Comparison of ENCODE assay signal across 19 cellular contexts in the genomic region with DNA sequence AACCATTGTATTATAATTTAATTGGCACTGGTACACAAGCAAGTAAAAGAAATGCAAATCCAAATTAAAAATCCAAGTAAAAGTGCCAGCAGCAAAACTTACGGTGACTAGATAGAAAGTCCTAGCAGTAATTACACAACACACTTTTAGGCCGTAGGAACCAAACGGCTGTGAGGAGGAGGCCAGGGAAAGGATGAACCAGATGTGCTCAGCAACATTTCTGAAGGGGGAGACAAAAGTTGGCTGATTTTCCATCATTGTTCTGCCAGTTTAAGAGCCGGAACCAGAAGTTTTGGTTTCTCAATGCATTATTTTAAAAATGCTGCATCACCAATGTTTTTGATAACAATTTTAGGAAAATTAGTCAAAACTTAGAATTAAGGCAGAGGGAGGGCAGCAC.
A peak's percentile ranks its signal among the peaks of the same experiment; 100 is the strongest.
DNase-seq lines count a peak whose midpoint lies in the region; ATAC-seq and TF ChIP-seq lines count a peak whose summit lies in the region.
"Had no signal": no experiment of that assay in that cellular context is flagged by ENCODE, and none has a peak within 500 bp of the region (broad histone marks: within the 10 kb centered on the region; RNA-seq: fewer than 3 reads in every experiment).

No MANE protein-coding gene starts in this region.

- intact Hi-C loops in activated CD4-positive, alpha-beta T cell treated with anti-CD3 and anti-CD28 coated beads, Interleukin-2, amount 10 ng/mL, durations not matched to agents 24 days and 14 days (cut with micrococcal nuclease) = no loop called here
- intact Hi-C loops in vagina (cut with DNase I) = loop anchor here (5.0 to 10.0 kb wide), 2 partner anchors 188 to 251 kb away; a partner anchor contains a TSS
- intact Hi-C loops in gastrocnemius medialis (cut with DNase I; ENCODE audit: low total_unique reads) = loop anchor here (2.0 to 5.0 kb wide), 2 partner anchors 116 to 188 kb away; a partner anchor contains a TSS

- H3K27me3 ChIP-seq in vagina = no peaks in the 10 kb centered on the region
- H3K27me3 ChIP-seq in gastrocnemius medialis = no peaks in the 10 kb centered on the region
- H3K27me3 ChIP-seq: BLaER1 treated with 17β-estradiol and CSF1 and Interleukin-3, amounts not matched to agents 10 nM and 100 nM had no signal

- no peak for TF ChIP-seq CTCF in VCaP (conservative IDR thresholded peaks at IDR 0.05)
- TF ChIP-seq CTCF in fibroblast of the aortic adventitia (IDR thresholded peaks at IDR 0.05; ENCODE audit: insufficient read depth, low read length) = no peak
- TF ChIP-seq CTCF in vagina (IDR thresholded peaks at IDR 0.05) = no peak
- TF ChIP-seq CTCF in gastrocnemius medialis (IDR thresholded peaks at IDR 0.05 in 4 of 5, conservative IDR thresholded peaks at IDR 0.05 in 1 of 5) = no peak

- H3K4me1 ChIP-seq in vagina = peaks cover 27% of the 10 kb centered on the region
- peaks cover 3 to 11% of the 10 kb centered on the region in 2 donors for H3K4me1 ChIP-seq in gastrocnemius medialis

- TF ChIP-seq POLR2A in vagina (IDR thresholded peaks at IDR 0.05) (no peak), gastrocnemius medialis (IDR thresholded peaks at IDR 0.05) (no peak)

- POLR2A ChIA-PET in activated CD4-positive, alpha-beta T cell treated with anti-CD3 and anti-CD28 coated beads, Interleukin-2, amount 10 ng/mL, durations not matched to agents 7 days and 5 days (lab: Charles Lee) = no interaction called here

- no peak overlapping the region for H3K27ac Mint-ChIP-seq in activated CD4-positive, alpha-beta T cell treated with anti-CD3 and anti-CD28 coated beads, Interleukin-2, amount 10 ng/mL, durations not matched to agents 24 days and 14 days
- H3K27ac Mint-ChIP-seq in activated CD4-positive, alpha-beta T cell treated with anti-CD3 and anti-CD28 coated beads, Interleukin-2, amount 10 ng/mL, durations not matched to agents 7 days and 5 days = no peak overlapping the region
- H3K27ac Mint-ChIP-seq: CD8-positive, alpha-beta memory T cell had no signal

- H3K36me3 Mint-ChIP-seq in activated CD4-positive, alpha-beta T cell treated with anti-CD3 and anti-CD28 coated beads, Interleukin-2, amount 10 ng/mL, durations not matched to agents 24 days and 14 days (ENCODE audit: low read depth) = no peaks in the 10 kb centered on the region
- H3K36me3 Mint-ChIP-seq in activated CD4-positive, alpha-beta T cell treated with anti-CD3 and anti-CD28 coated beads, Interleukin-2, amount 10 ng/mL, durations not matched to agents 7 days and 5 days (ENCODE audit: low read depth) = no peaks in the 10 kb centered on the region
- H3K36me3 Mint-ChIP-seq: CD8-positive, alpha-beta memory T cell had no signal

- no peak for ATAC-seq in gastrocnemius medialis

- H3K4me3 ChIP-seq in fibroblast of the aortic adventitia (ENCODE audit: low read depth, low read length) (no peak overlapping the region), vagina (no peak overlapping the region), gastrocnemius medialis (no peak overlapping the region)
- H3K4me3 ChIP-seq: BLaER1 treated with 17β-estradiol and CSF1 and Interleukin-3, amounts not matched to agents 10 nM and 100 nM; PC-9 had no signal

- peak; percentile 14 for DNase-seq in activated CD4-positive, alpha-beta T cell treated with anti-CD3 and anti-CD28 coated beads, Interleukin-2, amount 10 ng/mL, durations not matched to agents 24 days and 14 days
- DNase-seq in activated CD4-positive, alpha-beta T cell treated with anti-CD3 and anti-CD28 coated beads, Interleukin-2, amount 10 ng/mL, durations not matched to agents 7 days and 5 days = no peak
- DNase-seq in fibroblast of the aortic adventitia (ENCODE audit: low read depth) (peak; percentile 59), vagina (ENCODE audit: extremely low spot score in 2 of 2) (no peak), mucosa of gallbladder (ENCODE audit: low spot score) (no peak), putamen (ENCODE audit: low spot score) (no peak), gastrocnemius medialis (no peak)
- DNase-seq: CD8-positive, alpha-beta memory T cell; DMS79 treated with DMSO at 0.1 percent for 48 hours; KBM-7; NCI-H1092 treated with DMSO at 0.1 percent for 48 hours; NCI-H1694; NCI-H2107; NCI-H226; NCI-H526 treated with DMSO at 0.1 percent for 48 hours; NK-92 treated with Interleukin-12 subunit alpha and Interleukin-12 subunit beta, amount 100 ng/mL, for 24 hours; PC-9 had no signal

- no peak overlapping the region for H3K4me3 Mint-ChIP-seq in activated CD4-positive, alpha-beta T cell treated with anti-CD3 and anti-CD28 coated beads, Interleukin-2, amount 10 ng/mL, durations not matched to agents 24 days and 14 days
- no peak overlapping the region for H3K4me3 Mint-ChIP-seq in activated CD4-positive, alpha-beta T cell treated with anti-CD3 and anti-CD28 coated beads, Interleukin-2, amount 10 ng/mL, durations not matched to agents 7 days and 5 days
- H3K4me3 Mint-ChIP-seq: CD8-positive, alpha-beta memory T cell had no signal

- H3K36me3 ChIP-seq in vagina = no peaks in the 10 kb centered on the region
- H3K36me3 ChIP-seq in gastrocnemius medialis = no peaks in the 10 kb centered on the region
- H3K36me3 ChIP-seq: BLaER1 treated with 17β-estradiol and CSF1 and Interleukin-3, amounts not matched to agents 10 nM and 100 nM had no signal

- in situ Hi-C loops in gastrocnemius medialis (cut with MboI; ENCODE audit: low sequenced_read_pairs in 4 of 4) = loop anchor here in 2 of 4 donors (5.0 to 10.0 kb wide), 2 partner anchors 248 to 251 kb away; no protein-coding TSS in a partner anchor

- H3K27me3 Mint-ChIP-seq in activated CD4-positive, alpha-beta T cell treated with anti-CD3 and anti-CD28 coated beads, Interleukin-2, amount 10 ng/mL, durations not matched to agents 24 days and 14 days = no peaks in the 10 kb centered on the region
- H3K27me3 Mint-ChIP-seq in activated CD4-positive, alpha-beta T cell treated with anti-CD3 and anti-CD28 coated beads, Interleukin-2, amount 10 ng/mL, durations not matched to agents 7 days and 5 days = no peaks in the 10 kb centered on the region
- H3K27me3 Mint-ChIP-seq: CD8-positive, alpha-beta memory T cell had no signal

- H3K9me3 ChIP-seq in vagina = no peaks in the 10 kb centered on the region
- no peaks in the 10 kb centered on the region for H3K9me3 ChIP-seq in gastrocnemius medialis
- H3K9me3 ChIP-seq: BLaER1 treated with 17β-estradiol and CSF1 and Interleukin-3, amounts not matched to agents 10 nM and 100 nM had no signal

- H3K9me3 Mint-ChIP-seq in activated CD4-positive, alpha-beta T cell treated with anti-CD3 and anti-CD28 coated beads, Interleukin-2, amount 10 ng/mL, durations not matched to agents 24 days and 14 days = no peaks in the 10 kb centered on the region
- H3K9me3 Mint-ChIP-seq in activated CD4-positive, alpha-beta T cell treated with anti-CD3 and anti-CD28 coated beads, Interleukin-2, amount 10 ng/mL, durations not matched to agents 7 days and 5 days = no peaks in the 10 kb centered on the region
- H3K9me3 Mint-ChIP-seq: CD8-positive, alpha-beta memory T cell had no signal

- CTCF ChIA-PET in activated CD4-positive, alpha-beta T cell treated with anti-CD3 and anti-CD28 coated beads, Interleukin-2, amount 10 ng/mL, durations not matched to agents 7 days and 5 days (lab: Charles Lee) = no interaction called here

- H3K4me1 Mint-ChIP-seq in activated CD4-positive, alpha-beta T cell treated with anti-CD3 and anti-CD28 coated beads, Interleukin-2, amount 10 ng/mL, durations not matched to agents 24 days and 14 days = peaks cover 59% of the 10 kb centered on the region
- H3K4me1 Mint-ChIP-seq in activated CD4-positive, alpha-beta T cell treated with anti-CD3 and anti-CD28 coated beads, Interleukin-2, amount 10 ng/mL, durations not matched to agents 7 days and 5 days = peaks cover 52% of the 10 kb centered on the region

- H3K27ac ChIP-seq in VCaP (peak overlapping the region; percentile 89; the same call in 1 of the 2 replicates), vagina (peak overlapping the region; percentile 16), gastrocnemius medialis (no peak overlapping the region)
- H3K27ac ChIP-seq: BLaER1 treated with 17β-estradiol and CSF1 and Interleukin-3, amounts not matched to agents 10 nM and 100 nM; PC-9 had no signal

Comparison
In these comparisons a context has a peak if more than half of its experiments do, and no peak if none do; other contexts are left out.
1. DNase-seq: peak in activated CD4-positive, alpha-beta T cell treated with anti-CD3 and anti-CD28 coated beads, Interleukin-2, amount 10 ng/mL, durations not matched to agents 24 days and 14 days (single experiment) and fibroblast of the aortic adventitia (single experiment); none in activated CD4-positive, alpha-beta T cell treated with anti-CD3 and anti-CD28 coated beads, Interleukin-2, amount 10 ng/mL, durations not matched to agents 7 days and 5 days (single experiment), vagina (0 of 2), mucosa of gallbladder (single experiment), putamen (single experiment) and gastrocnemius medialis (0 of 2).
2. H3K27ac ChIP-seq: peak in VCaP (single experiment) and vagina (single experiment); none in gastrocnemius medialis (0 of 4).